1 cellular context compared by ENCODE assay signal in the genomic region with DNA sequence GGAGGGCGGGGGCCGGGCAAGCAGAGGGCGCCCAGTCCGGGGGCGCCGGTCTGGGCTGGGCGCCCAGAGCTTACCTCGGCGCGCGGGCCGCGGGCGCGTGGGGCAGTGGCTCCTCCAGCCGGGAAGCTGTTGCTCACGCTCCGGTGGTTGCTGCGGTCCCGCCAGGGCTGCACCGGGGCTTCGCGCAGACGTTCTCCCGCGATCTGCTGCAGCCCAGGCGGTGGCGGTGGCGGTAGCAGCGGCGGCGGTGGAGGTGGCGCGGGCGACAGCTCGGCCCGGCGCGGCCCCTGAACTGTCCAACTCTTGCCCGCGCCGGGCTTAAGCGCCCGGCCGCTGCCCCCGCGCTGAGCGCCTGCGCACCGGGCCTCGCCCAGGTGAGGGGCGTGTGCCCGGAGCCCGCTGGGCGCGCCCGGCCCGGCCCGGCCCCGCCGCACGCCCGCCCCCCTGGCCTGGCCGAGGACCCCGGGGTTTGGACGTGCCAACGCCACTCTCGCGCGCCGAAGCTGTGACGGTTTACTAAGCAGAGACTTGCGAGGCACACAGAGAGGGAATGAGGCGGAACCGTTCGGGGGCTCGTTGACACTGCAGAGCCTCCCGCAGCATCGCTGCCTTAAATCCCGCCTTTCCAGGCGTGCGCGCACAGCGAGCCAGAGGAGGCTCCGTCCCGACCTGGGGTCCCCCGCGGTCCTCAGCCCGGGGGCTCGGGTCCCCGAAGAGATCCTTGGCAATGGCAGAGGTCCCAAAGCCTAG.
TF ChIP-seq lines count a peak whose summit lies in the region.

A gene (minus strand): TSS at position 586 of the 750 bp plus-strand sequence.

TF ChIP-seq in HEK293, 187 proteins besides CTCF, POLR2A, EP300 and RAD21 (continued from another document and continues in another):
- TF ChIP-seq, protein P1, sequence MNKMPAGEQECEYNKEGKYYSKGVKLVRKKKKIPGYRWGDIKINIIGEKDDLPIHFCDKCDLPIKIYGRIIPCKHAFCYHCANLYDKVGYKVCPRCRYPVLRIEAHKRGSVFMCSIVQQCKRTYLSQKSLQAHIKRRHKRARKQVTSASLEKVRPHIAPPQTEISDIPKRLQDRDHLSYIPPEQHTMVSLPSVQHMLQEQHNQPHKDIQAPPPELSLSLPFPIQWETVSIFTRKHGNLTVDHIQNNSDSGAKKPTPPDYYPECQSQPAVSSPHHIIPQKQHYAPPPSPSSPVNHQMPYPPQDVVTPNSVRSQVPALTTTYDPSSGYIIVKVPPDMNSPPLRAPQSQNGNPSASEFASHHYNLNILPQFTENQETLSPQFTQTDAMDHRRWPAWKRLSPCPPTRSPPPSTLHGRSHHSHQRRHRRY (tag by site-specific recombination; IDR thresholded peaks at IDR 0.05) = no peak
- TF ChIP-seq ZNF521 (tag by site-specific recombination; IDR thresholded peaks at IDR 0.05) = no peak
- peak; percentile 79 for TF ChIP-seq ZBTB8A (tag by site-specific recombination; IDR thresholded peaks at IDR 0.05)
- TF ChIP-seq, protein P2, sequence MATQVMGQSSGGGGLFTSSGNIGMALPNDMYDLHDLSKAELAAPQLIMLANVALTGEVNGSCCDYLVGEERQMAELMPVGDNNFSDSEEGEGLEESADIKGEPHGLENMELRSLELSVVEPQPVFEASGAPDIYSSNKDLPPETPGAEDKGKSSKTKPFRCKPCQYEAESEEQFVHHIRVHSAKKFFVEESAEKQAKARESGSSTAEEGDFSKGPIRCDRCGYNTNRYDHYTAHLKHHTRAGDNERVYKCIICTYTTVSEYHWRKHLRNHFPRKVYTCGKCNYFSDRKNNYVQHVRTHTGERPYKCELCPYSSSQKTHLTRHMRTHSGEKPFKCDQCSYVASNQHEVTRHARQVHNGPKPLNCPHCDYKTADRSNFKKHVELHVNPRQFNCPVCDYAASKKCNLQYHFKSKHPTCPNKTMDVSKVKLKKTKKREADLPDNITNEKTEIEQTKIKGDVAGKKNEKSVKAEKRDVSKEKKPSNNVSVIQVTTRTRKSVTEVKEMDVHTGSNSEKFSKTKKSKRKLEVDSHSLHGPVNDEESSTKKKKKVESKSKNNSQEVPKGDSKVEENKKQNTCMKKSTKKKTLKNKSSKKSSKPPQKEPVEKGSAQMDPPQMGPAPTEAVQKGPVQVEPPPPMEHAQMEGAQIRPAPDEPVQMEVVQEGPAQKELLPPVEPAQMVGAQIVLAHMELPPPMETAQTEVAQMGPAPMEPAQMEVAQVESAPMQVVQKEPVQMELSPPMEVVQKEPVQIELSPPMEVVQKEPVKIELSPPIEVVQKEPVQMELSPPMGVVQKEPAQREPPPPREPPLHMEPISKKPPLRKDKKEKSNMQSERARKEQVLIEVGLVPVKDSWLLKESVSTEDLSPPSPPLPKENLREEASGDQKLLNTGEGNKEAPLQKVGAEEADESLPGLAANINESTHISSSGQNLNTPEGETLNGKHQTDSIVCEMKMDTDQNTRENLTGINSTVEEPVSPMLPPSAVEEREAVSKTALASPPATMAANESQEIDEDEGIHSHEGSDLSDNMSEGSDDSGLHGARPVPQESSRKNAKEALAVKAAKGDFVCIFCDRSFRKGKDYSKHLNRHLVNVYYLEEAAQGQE (tag by site-specific recombination; IDR thresholded peaks at IDR 0.05) = no peak
- TF ChIP-seq ZNF785 (tag by site-specific recombination; IDR thresholded peaks at IDR 0.05) = no peak
- TF ChIP-seq SCRT1 (tag by site-specific recombination; IDR thresholded peaks at IDR 0.05; ENCODE audit: borderline replicate concordance) = no peak
- no peak for TF ChIP-seq WT1 (tag by site-specific recombination; IDR thresholded peaks at IDR 0.05)
- TF ChIP-seq ZNF624 (tag by site-specific recombination; IDR thresholded peaks at IDR 0.05) = no peak
- no peak for TF ChIP-seq KLF16 (tag by site-specific recombination; IDR thresholded peaks at IDR 0.05)
- TF ChIP-seq ZNF175 (tag by site-specific recombination; IDR thresholded peaks at IDR 0.05) = no peak
- TF ChIP-seq ZNF792 (tag by site-specific recombination; IDR thresholded peaks at IDR 0.05) = no peak
- no peak for TF ChIP-seq ZNF426 (tag by site-specific recombination; IDR thresholded peaks at IDR 0.05)
- TF ChIP-seq, protein P3, sequence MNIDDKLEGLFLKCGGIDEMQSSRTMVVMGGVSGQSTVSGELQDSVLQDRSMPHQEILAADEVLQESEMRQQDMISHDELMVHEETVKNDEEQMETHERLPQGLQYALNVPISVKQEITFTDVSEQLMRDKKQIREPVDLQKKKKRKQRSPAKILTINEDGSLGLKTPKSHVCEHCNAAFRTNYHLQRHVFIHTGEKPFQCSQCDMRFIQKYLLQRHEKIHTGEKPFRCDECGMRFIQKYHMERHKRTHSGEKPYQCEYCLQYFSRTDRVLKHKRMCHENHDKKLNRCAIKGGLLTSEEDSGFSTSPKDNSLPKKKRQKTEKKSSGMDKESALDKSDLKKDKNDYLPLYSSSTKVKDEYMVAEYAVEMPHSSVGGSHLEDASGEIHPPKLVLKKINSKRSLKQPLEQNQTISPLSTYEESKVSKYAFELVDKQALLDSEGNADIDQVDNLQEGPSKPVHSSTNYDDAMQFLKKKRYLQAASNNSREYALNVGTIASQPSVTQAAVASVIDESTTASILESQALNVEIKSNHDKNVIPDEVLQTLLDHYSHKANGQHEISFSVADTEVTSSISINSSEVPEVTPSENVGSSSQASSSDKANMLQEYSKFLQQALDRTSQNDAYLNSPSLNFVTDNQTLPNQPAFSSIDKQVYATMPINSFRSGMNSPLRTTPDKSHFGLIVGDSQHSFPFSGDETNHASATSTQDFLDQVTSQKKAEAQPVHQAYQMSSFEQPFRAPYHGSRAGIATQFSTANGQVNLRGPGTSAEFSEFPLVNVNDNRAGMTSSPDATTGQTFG (tag by site-specific recombination; IDR thresholded peaks at IDR 0.05; ENCODE audit: borderline replicate concordance) = no peak
- TF ChIP-seq ZNF404 (tag by site-specific recombination; IDR thresholded peaks at IDR 0.05) = no peak
- TF ChIP-seq ZIC2 (tag by site-specific recombination; IDR thresholded peaks at IDR 0.05) = peak; percentile 57
- no peak for TF ChIP-seq ZNF776 (tag by site-specific recombination; IDR thresholded peaks at IDR 0.05; ENCODE audit: borderline replicate concordance)
- no peak for TF ChIP-seq MEIS1 (CRISPR knock-in tag; IDR thresholded peaks at IDR 0.05; ENCODE audit: borderline replicate concordance)
- TF ChIP-seq HOXA7 (CRISPR knock-in tag; IDR thresholded peaks at IDR 0.05; ENCODE audit: borderline replicate concordance) = no peak
- TF ChIP-seq, protein P4, sequence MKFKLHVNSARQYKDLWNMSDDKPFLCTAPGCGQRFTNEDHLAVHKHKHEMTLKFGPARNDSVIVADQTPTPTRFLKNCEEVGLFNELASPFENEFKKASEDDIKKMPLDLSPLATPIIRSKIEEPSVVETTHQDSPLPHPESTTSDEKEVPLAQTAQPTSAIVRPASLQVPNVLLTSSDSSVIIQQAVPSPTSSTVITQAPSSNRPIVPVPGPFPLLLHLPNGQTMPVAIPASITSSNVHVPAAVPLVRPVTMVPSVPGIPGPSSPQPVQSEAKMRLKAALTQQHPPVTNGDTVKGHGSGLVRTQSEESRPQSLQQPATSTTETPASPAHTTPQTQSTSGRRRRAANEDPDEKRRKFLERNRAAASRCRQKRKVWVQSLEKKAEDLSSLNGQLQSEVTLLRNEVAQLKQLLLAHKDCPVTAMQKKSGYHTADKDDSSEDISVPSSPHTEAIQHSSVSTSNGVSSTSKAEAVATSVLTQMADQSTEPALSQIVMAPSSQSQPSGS (tag by site-specific recombination; IDR thresholded peaks at IDR 0.05; ENCODE audit: low read depth) = no peak
- TF ChIP-seq ZNF548 (tag by site-specific recombination; IDR thresholded peaks at IDR 0.05) = no peak
- TF ChIP-seq ZNF621 (tag by site-specific recombination; IDR thresholded peaks at IDR 0.05) = no peak
- no peak for TF ChIP-seq ZNF132 (tag by site-specific recombination; IDR thresholded peaks at IDR 0.05; ENCODE audit: borderline replicate concordance)
- TF ChIP-seq ZNF555 (tag by site-specific recombination; conservative IDR thresholded peaks at IDR 0.05) = no peak
- no peak for TF ChIP-seq ZNF600 (tag by site-specific recombination; IDR thresholded peaks at IDR 0.05)
- no peak for TF ChIP-seq BCL11B (tag by site-specific recombination; IDR thresholded peaks at IDR 0.05; ENCODE audit: low read depth)
- TF ChIP-seq, protein P5, sequence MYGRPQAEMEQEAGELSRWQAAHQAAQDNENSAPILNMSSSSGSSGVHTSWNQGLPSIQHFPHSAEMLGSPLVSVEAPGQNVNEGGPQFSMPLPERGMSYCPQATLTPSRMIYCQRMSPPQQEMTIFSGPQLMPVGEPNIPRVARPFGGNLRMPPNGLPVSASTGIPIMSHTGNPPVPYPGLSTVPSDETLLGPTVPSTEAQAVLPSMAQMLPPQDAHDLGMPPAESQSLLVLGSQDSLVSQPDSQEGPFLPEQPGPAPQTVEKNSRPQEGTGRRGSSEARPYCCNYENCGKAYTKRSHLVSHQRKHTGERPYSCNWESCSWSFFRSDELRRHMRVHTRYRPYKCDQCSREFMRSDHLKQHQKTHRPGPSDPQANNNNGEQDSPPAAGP (tag by site-specific recombination; IDR thresholded peaks at IDR 0.05) = no peak
- no peak for TF ChIP-seq ZNF155 (tag by site-specific recombination; IDR thresholded peaks at IDR 0.05)
- no peak for TF ChIP-seq TCF7L2 (IDR thresholded peaks at IDR 0.05; ENCODE audit: borderline replicate concordance, low read depth, low read length)
- TF ChIP-seq, protein P6, sequence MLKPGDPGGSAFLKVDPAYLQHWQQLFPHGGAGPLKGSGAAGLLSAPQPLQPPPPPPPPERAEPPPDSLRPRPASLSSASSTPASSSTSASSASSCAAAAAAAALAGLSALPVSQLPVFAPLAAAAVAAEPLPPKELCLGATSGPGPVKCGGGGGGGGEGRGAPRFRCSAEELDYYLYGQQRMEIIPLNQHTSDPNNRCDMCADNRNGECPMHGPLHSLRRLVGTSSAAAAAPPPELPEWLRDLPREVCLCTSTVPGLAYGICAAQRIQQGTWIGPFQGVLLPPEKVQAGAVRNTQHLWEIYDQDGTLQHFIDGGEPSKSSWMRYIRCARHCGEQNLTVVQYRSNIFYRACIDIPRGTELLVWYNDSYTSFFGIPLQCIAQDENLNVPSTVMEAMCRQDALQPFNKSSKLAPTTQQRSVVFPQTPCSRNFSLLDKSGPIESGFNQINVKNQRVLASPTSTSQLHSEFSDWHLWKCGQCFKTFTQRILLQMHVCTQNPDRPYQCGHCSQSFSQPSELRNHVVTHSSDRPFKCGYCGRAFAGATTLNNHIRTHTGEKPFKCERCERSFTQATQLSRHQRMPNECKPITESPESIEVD (tag by site-specific recombination; IDR thresholded peaks at IDR 0.05) = no peak
- TF ChIP-seq ZNF626 (tag by site-specific recombination; IDR thresholded peaks at IDR 0.05) = no peak
- TF ChIP-seq, protein P7, sequence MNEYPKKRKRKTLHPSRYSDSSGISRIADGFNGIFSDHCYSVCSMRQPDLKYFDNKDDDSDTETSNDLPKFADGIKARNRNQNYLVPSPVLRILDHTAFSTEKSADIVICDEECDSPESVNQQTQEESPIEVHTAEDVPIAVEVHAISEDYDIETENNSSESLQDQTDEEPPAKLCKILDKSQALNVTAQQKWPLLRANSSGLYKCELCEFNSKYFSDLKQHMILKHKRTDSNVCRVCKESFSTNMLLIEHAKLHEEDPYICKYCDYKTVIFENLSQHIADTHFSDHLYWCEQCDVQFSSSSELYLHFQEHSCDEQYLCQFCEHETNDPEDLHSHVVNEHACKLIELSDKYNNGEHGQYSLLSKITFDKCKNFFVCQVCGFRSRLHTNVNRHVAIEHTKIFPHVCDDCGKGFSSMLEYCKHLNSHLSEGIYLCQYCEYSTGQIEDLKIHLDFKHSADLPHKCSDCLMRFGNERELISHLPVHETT (tag by site-specific recombination; IDR thresholded peaks at IDR 0.05) = no peak
- no peak for TF ChIP-seq ZNF48 (tag by site-specific recombination; IDR thresholded peaks at IDR 0.05)
- no peak for TF ChIP-seq ZNF664 (tag by site-specific recombination; IDR thresholded peaks at IDR 0.05)
- TF ChIP-seq, protein P8, sequence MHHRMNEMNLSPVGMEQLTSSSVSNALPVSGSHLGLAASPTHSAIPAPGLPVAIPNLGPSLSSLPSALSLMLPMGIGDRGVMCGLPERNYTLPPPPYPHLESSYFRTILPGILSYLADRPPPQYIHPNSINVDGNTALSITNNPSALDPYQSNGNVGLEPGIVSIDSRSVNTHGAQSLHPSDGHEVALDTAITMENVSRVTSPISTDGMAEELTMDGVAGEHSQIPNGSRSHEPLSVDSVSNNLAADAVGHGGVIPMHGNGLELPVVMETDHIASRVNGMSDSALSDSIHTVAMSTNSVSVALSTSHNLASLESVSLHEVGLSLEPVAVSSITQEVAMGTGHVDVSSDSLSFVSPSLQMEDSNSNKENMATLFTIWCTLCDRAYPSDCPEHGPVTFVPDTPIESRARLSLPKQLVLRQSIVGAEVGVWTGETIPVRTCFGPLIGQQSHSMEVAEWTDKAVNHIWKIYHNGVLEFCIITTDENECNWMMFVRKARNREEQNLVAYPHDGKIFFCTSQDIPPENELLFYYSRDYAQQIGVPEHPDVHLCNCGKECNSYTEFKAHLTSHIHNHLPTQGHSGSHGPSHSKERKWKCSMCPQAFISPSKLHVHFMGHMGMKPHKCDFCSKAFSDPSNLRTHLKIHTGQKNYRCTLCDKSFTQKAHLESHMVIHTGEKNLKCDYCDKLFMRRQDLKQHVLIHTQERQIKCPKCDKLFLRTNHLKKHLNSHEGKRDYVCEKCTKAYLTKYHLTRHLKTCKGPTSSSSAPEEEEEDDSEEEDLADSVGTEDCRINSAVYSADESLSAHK (tag by site-specific recombination; IDR thresholded peaks at IDR 0.05) = no peak
- no peak for TF ChIP-seq REPIN1 (tag by site-specific recombination; IDR thresholded peaks at IDR 0.05; ENCODE audit: low read depth)
- no peak for TF ChIP-seq ZNF549 (tag by site-specific recombination; IDR thresholded peaks at IDR 0.05)
- TF ChIP-seq ZNF112 (tag by site-specific recombination; IDR thresholded peaks at IDR 0.05) = no peak
- TF ChIP-seq ZNF623 (tag by site-specific recombination; IDR thresholded peaks at IDR 0.05) = no peak
- TF ChIP-seq, protein P9, sequence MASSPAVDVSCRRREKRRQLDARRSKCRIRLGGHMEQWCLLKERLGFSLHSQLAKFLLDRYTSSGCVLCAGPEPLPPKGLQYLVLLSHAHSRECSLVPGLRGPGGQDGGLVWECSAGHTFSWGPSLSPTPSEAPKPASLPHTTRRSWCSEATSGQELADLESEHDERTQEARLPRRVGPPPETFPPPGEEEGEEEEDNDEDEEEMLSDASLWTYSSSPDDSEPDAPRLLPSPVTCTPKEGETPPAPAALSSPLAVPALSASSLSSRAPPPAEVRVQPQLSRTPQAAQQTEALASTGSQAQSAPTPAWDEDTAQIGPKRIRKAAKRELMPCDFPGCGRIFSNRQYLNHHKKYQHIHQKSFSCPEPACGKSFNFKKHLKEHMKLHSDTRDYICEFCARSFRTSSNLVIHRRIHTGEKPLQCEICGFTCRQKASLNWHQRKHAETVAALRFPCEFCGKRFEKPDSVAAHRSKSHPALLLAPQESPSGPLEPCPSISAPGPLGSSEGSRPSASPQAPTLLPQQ (tag by site-specific recombination; IDR thresholded peaks at IDR 0.05) = peak; percentile 83
- TF ChIP-seq ZBTB48 (tag by site-specific recombination; IDR thresholded peaks at IDR 0.05) = peak; percentile 24; the same call in 1 of the 2 replicates
- TF ChIP-seq ZNF747 (tag by site-specific recombination; IDR thresholded peaks at IDR 0.05) = no peak
- no peak for TF ChIP-seq ZSCAN16 (tag by site-specific recombination; IDR thresholded peaks at IDR 0.05)
- peak; percentile 46; the same call in 1 of the 2 replicates for TF ChIP-seq SP2 (tag by site-specific recombination; IDR thresholded peaks at IDR 0.05)
- TF ChIP-seq ZFP37 (tag by site-specific recombination; IDR thresholded peaks at IDR 0.05) = no peak
- TF ChIP-seq ZSCAN30 (tag by site-specific recombination; IDR thresholded peaks at IDR 0.05) = 0 out of 2 replicates have a peak, but pooled peaks have one; percentile 9
- TF ChIP-seq ZBTB21 (tag by site-specific recombination; IDR thresholded peaks at IDR 0.05) = no peak
- TF ChIP-seq ZNF114 (tag by site-specific recombination; IDR thresholded peaks at IDR 0.05) = no peak
- 0 out of 2 replicates have a peak, but pooled peaks have one; percentile 23 for TF ChIP-seq ZNF660 (tag by site-specific recombination; IDR thresholded peaks at IDR 0.05)
